Comparison of ENCODE assay signal across 7 cellular contexts in the genomic region with DNA sequence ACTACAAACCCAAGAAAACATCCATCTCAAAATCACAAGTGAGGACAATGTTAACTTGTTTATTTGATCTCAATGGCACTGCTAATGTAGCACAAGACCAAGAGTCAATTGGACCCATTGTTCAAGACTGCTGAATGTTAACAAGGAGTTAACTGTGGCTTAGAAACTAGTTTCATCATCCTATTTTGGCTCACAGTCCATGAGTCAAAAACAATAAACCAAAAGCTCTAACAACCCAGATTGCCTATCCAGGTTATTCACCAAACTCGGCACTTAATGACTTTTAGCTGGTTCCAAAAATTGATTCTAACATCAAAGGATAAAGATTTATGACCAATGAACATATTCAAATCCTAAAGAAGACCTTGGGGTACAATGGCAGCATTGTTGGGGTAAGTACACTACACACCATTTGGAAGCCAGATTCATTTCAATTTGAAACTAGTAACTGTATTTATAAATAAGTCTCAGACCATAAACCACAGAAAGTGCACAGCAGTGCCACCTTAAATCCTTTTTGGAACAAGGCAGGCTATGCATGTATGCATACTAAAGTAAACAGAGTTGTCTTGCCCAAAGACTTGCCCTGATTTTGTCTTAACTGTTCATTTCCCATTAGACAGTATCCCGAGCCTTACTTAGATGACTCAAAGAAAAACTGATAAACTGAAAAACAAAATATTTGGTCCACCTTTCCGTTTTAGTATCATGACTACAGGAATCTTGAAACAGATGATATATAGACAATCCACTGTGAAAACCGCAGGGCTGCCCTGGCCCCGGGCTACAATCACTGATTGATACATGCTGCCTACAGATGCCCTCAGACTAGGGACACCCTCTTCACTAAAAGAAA.
DNase-seq lines count a peak whose midpoint lies in the region; ATAC-seq lines count a peak whose summit lies in the region.

No MANE protein-coding gene starts in this region.

- ATAC-seq in GM18909 (IDR thresholded peaks at IDR 0.05; ENCODE audit: poor library complexity, unreplicated experiment) (peak; percentile 93), HG02759 (IDR thresholded peaks at IDR 0.05; ENCODE audit: unreplicated experiment) (peak; percentile 85), HG03095 (IDR thresholded peaks at IDR 0.05; ENCODE audit: unreplicated experiment) (no peak)

- DNase-seq in RPMI7951 (ENCODE audit: low read depth) (peak; percentile 71), head of caudate nucleus (peak in 34 of 42 donors; percentile 6 to 81 (median 48)), NCI-H226 (no peak)
- DNase-seq in activated CD8-positive, alpha-beta memory T cell treated with anti-CD3 and anti-CD28 coated beads, Interleukin-2, amount 50 U/mL, for 48 hours: no peak

- intact Hi-C loops in head of caudate nucleus (cut with DNase I): no loop called here

Comparison
In these comparisons a context has a peak if more than half of its experiments do, and no peak if none do; other contexts are left out.
1. DNase-seq: peak in RPMI7951 (single experiment) and head of caudate nucleus (34 of 42); none in NCI-H226 (single experiment) and activated CD8-positive, alpha-beta memory T cell treated with anti-CD3 and anti-CD28 coated beads, Interleukin-2, amount 50 U/mL, for 48 hours (single experiment).